ENCODE assay signal across 11 cellular contexts in genomic region chr10:52376665-52377354, GRCh38.
A peak's percentile ranks its signal among the peaks of the same experiment; 100 is the strongest.
DNase-seq lines count a peak whose midpoint lies in the region; ATAC-seq and TF ChIP-seq lines count a peak whose summit lies in the region.
"Had no signal": no experiment of that assay in that cellular context is flagged by ENCODE, and none has a peak within 500 bp of the region (broad histone marks: within the 10 kb centered on the region; RNA-seq: fewer than 3 reads in every experiment).

No MANE protein-coding gene starts in this region.

- H3K27me3 ChIP-seq in body of pancreas: no peaks in the 10 kb centered on the region
- H3K27me3 ChIP-seq in mesendoderm (ENCODE audit: insufficient read depth, low read length, poor library complexity): no peaks in the 10 kb centered on the region
- no peaks in the 10 kb centered on the region for H3K27me3 ChIP-seq in BE2C
- H3K27me3 ChIP-seq: BLaER1 had no signal

- ATAC-seq in body of pancreas: peak; percentile 82

- no peak overlapping the region for H3K18ac ChIP-seq in mesendoderm (ENCODE audit: low read length)

- H3K79me1 ChIP-seq in mesendoderm (ENCODE audit: low read length): no peaks in the 10 kb centered on the region

- WGBS in body of pancreas, 2 donors: 17 to 21% methylated on average over 2 of the region's 2 CpGs
- whole genome bisulfite sequencing in mesendoderm (ENCODE audit: extremely low coverage, insufficient coverage, low lambda C conversion rate): no CpG with 5 or more reads among the region's 2 CpGs

- TF ChIP-seq POLR2A in body of pancreas (IDR thresholded peaks at IDR 0.05): no peak

- no peak overlapping the region for H3K56ac ChIP-seq in mesendoderm (ENCODE audit: low read length)

- no peak overlapping the region for H2BK15ac ChIP-seq in mesendoderm (replicated peaks; ENCODE audit: low read depth)

- peak overlapping the region; percentile 31 for H2BK5ac ChIP-seq in mesendoderm (ENCODE audit: low read length)

- H3K79me2 ChIP-seq in mesendoderm (ENCODE audit: control insufficient read depth, insufficient read depth, low read length): no peaks in the 10 kb centered on the region

- no peak overlapping the region for H4K5ac ChIP-seq in mesendoderm (ENCODE audit: low read length)

- H4K8ac ChIP-seq in mesendoderm (ENCODE audit: low read depth, low read length): no peak overlapping the region

- H2AK5ac ChIP-seq in mesendoderm (ENCODE audit: low read length): no peak overlapping the region

- H3K9me3 ChIP-seq in body of pancreas: no peaks in the 10 kb centered on the region
- H3K9me3 ChIP-seq in BE2C: no peaks in the 10 kb centered on the region; the same call in 1 of the 2 replicates

- TF ChIP-seq CTCF in body of pancreas (IDR thresholded peaks at IDR 0.05) (no peak), BE2C (IDR thresholded peaks at IDR 0.05; ENCODE audit: low read depth, low read length) (no peak)

- peak overlapping the region in 2 of 4 donors; percentile 53 to 63 for H3K27ac ChIP-seq in body of pancreas
- no peak overlapping the region for H3K27ac ChIP-seq in mesendoderm (ENCODE audit: low read depth, low read length)
- H3K27ac ChIP-seq: BLaER1, GM23248 had no signal

- H3K4me2 ChIP-seq in mesendoderm (ENCODE audit: low read length): no peak overlapping the region
- H3K4me2 ChIP-seq: BLaER1 had no signal

- no peak overlapping the region for H3K9ac ChIP-seq in mesendoderm (ENCODE audit: low read length)
- H3K9ac ChIP-seq: BLaER1, GM23248 had no signal

- no peak overlapping the region for H3K4me3 ChIP-seq in body of pancreas
- H3K4me3 ChIP-seq in mesendoderm (ENCODE audit: low read length): no peak overlapping the region
- H3K4me3 ChIP-seq in BE2C (ENCODE audit: low read depth, low read length): no peak overlapping the region
- H3K4me3 ChIP-seq: BLaER1, GM23248 had no signal

- H3K4me1 ChIP-seq in body of pancreas: peaks cover 33% of the 10 kb centered on the region
- H3K4me1 ChIP-seq in mesendoderm (ENCODE audit: control insufficient read depth, low read depth, low read length): peaks cover 4% of the 10 kb centered on the region
- peaks cover 5% of the 10 kb centered on the region; the same call in 1 of the 2 replicates for H3K4me1 ChIP-seq in BE2C

- H3K36me3 ChIP-seq in body of pancreas (replicated peaks in 1 of 2; ENCODE audit: insufficient read depth in 1 of 2, low read depth in 2 of 2) (no peaks in the 10 kb centered on the region), mesendoderm (ENCODE audit: control insufficient read depth, insufficient read depth, low read length) (no peaks in the 10 kb centered on the region), BE2C (no peaks in the 10 kb centered on the region)
- H3K36me3 ChIP-seq: BLaER1 had no signal

- DNase-seq in OCI-M1 (lab: John Stamatoyannopoulos, UW) (peak; percentile 17), body of pancreas (peak in 2 of 4 donors; percentile 13 to 18), mesendoderm (peak; percentile 75), NCI-H2107 treated with DMSO at 0.1 percent for 48 hours (lab: John Stamatoyannopoulos, UW; ENCODE audit: unreplicated experiment) (no peak), BE2C (no peak), NOMO-1 (lab: John Stamatoyannopoulos, UW; ENCODE audit: unreplicated experiment in 2 of 2) (no peak)
- DNase-seq in activated T-cell treated with anti-CD3 and anti-CD28 coated beads, Interleukin-2, amount 50 U/mL, for 48 hours: no peak
- DNase-seq: CD8-positive, alpha-beta memory T cell; DMS 273 treated with DMSO at 0.1 percent for 48 hours; GM23248 had no signal

- no peak overlapping the region for H3K23ac ChIP-seq in mesendoderm (ENCODE audit: low read length)

- intact Hi-C loops in body of pancreas (cut with DNase I): no loop called here

- H3K4ac ChIP-seq in mesendoderm (ENCODE audit: low read depth, low read length): no peak overlapping the region

- H2BK120ac ChIP-seq in mesendoderm (ENCODE audit: low read depth, low read length): no peak overlapping the region

Comparison
In these comparisons a context has a peak if more than half of its experiments do, and no peak if none do; other contexts are left out.
1. DNase-seq: peak in OCI-M1 (single experiment) and mesendoderm (single experiment); none in NCI-H2107 treated with DMSO at 0.1 percent for 48 hours (single experiment), BE2C (single experiment), NOMO-1 (0 of 2) and activated T-cell treated with anti-CD3 and anti-CD28 coated beads, Interleukin-2, amount 50 U/mL, for 48 hours (0 of 2).